Comparison of ENCODE assay signal across 21 cellular contexts in the genomic region with DNA sequence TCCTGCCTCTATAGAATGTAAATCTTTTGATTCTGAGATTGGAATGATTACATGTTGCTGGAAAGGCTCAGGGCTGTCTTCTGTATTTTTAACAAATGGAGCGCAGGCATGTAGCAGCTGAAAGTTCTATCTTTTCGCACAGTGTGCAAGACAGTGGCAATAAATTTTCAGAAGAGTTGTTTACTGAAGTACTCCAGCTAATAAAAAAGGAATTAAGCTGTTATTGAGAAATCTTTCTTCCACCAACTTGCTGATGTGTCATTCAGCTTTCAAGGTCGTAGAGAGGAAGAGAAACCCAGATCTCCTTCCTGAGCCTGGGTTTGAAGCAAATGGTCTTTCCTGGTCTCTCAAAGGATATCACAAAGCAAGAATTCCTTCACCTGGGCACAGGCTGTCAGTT.
DNase-seq lines count a peak whose midpoint lies in the region; ATAC-seq and TF ChIP-seq lines count a peak whose summit lies in the region.
"Had no signal": no experiment of that assay in that cellular context is flagged by ENCODE, and none has a peak within 500 bp of the region (broad histone marks: within the 10 kb centered on the region; RNA-seq: fewer than 3 reads in every experiment).

No MANE protein-coding gene starts in this region.

- H3K9me2 ChIP-seq in GM23338 (ENCODE audit: insufficient read depth): no peaks in the 10 kb centered on the region

- no peaks in the 10 kb centered on the region for H3K27me3 Mint-ChIP-seq in HFFc6 (ENCODE audit: insufficient read depth)
- H3K27me3 Mint-ChIP-seq in GM23338 (ENCODE audit: insufficient read depth, low read depth, poor library complexity): no peaks in the 10 kb centered on the region
- no peaks in the 10 kb centered on the region for H3K27me3 Mint-ChIP-seq in activated T-cell treated with anti-CD3 and anti-CD28 coated beads, Interleukin-2, amount 50 U/mL, for 24 hours
- H3K27me3 Mint-ChIP-seq in naive thymus-derived CD4-positive, alpha-beta T cell: no peaks in the 10 kb centered on the region
- H3K27me3 Mint-ChIP-seq: activated naive CD8-positive, alpha-beta T cell had no signal

- H3K36me3 Mint-ChIP-seq in HFFc6 (ENCODE audit: low read depth) (peaks cover 6% of the 10 kb centered on the region; the same call in 1 of the 2 replicates), GM23338 (ENCODE audit: low read depth) (no peaks in the 10 kb centered on the region)
- no peaks in the 10 kb centered on the region for H3K36me3 Mint-ChIP-seq in activated T-cell treated with anti-CD3 and anti-CD28 coated beads, Interleukin-2, amount 50 U/mL, for 24 hours (ENCODE audit: low read depth)
- no peaks in the 10 kb centered on the region for H3K36me3 Mint-ChIP-seq in naive thymus-derived CD4-positive, alpha-beta T cell
- H3K36me3 Mint-ChIP-seq: activated naive CD8-positive, alpha-beta T cell; stimulated activated effector memory CD8-positive, alpha-beta T cell treated with anti-CD3 and anti-CD28 coated beads, Interleukin-12 subunit alpha, Interleukin-12 subunit beta, amount 100 ng/mL, for 72 hours had no signal

- no peaks in the 10 kb centered on the region for H3K79me2 ChIP-seq in GM23338 (replicated peaks; ENCODE audit: insufficient read depth)
- H3K79me2 ChIP-seq: hepatocyte had no signal

- CTCF ChIA-PET in naive thymus-derived CD4-positive, alpha-beta T cell (lab: Charles Lee): no interaction called here

- no peaks in the 10 kb centered on the region for H3F3A ChIP-seq in GM23338 (replicated peaks; ENCODE audit: low read depth)

- H3K9me3 Mint-ChIP-seq in HFFc6 (no peaks in the 10 kb centered on the region), GM23338 (no peaks in the 10 kb centered on the region; the same call in 2 of the 3 replicates)
- no peaks in the 10 kb centered on the region for H3K9me3 Mint-ChIP-seq in activated T-cell treated with anti-CD3 and anti-CD28 coated beads, Interleukin-2, amount 50 U/mL, for 24 hours
- H3K9me3 Mint-ChIP-seq in naive thymus-derived CD4-positive, alpha-beta T cell: no peaks in the 10 kb centered on the region
- H3K9me3 Mint-ChIP-seq: activated T-cell treated with anti-CD3 and anti-CD28 coated beads, Interleukin-2, amount 50 U/mL, for 4 hours; stimulated activated effector memory CD8-positive, alpha-beta T cell treated with anti-CD3 and anti-CD28 coated beads, Interleukin-12 subunit alpha, Interleukin-12 subunit beta, amount 100 ng/mL, for 72 hours had no signal

- H3K27ac Mint-ChIP-seq in HFFc6 (peak overlapping the region; percentile 78), GM23338 (no peak overlapping the region)
- no peak overlapping the region for H3K27ac Mint-ChIP-seq in activated T-cell treated with anti-CD3 and anti-CD28 coated beads, Interleukin-2, amount 50 U/mL, for 24 hours
- H3K27ac Mint-ChIP-seq in naive thymus-derived CD4-positive, alpha-beta T cell: no peak overlapping the region
- H3K27ac Mint-ChIP-seq: activated naive CD8-positive, alpha-beta T cell; stimulated activated effector memory CD8-positive, alpha-beta T cell treated with anti-CD3 and anti-CD28 coated beads, Interleukin-12 subunit alpha, Interleukin-12 subunit beta, amount 100 ng/mL, for 72 hours had no signal

- POLR2A ChIA-PET in naive thymus-derived CD4-positive, alpha-beta T cell (lab: Charles Lee): no interaction called here

- no peak overlapping the region for H2AFZ ChIP-seq in GM23338
- H2AFZ ChIP-seq: hepatocyte had no signal

- TF ChIP-seq CTCF in HFFc6 (IDR thresholded peaks at IDR 0.05): no peak
- TF ChIP-seq CTCF in neutrophil (IDR thresholded peaks at IDR 0.05): no peak
- TF ChIP-seq CTCF in GM23338 (conservative IDR thresholded peaks at IDR 0.05; ENCODE audit: low read depth in 2 of 2): no peak

- no peaks in the 10 kb centered on the region for H3K27me3 ChIP-seq in neutrophil
- no peaks in the 10 kb centered on the region for H3K27me3 ChIP-seq in GM23338 (ENCODE audit: insufficient read depth)
- no peaks in the 10 kb centered on the region for H3K27me3 ChIP-seq in naive thymus-derived CD4-positive, alpha-beta T cell (ENCODE audit: control insufficient read depth in 2 of 2, insufficient read depth in 2 of 2, low read length in 2 of 2)
- H3K27me3 ChIP-seq: hepatocyte, tibial artery had no signal

- no peaks in the 10 kb centered on the region for H3K36me3 ChIP-seq in neutrophil
- H3K36me3 ChIP-seq in GM23338 (ENCODE audit: insufficient read depth): no peaks in the 10 kb centered on the region
- H3K36me3 ChIP-seq in naive thymus-derived CD4-positive, alpha-beta T cell (ENCODE audit: control insufficient read depth in 2 of 3, insufficient read depth in 3 of 3, low read length in 3 of 3): no peaks in the 10 kb centered on the region
- H3K36me3 ChIP-seq: tibial artery had no signal

- H3K4me1 ChIP-seq in neutrophil (ENCODE audit: control insufficient read depth in 1 of 2, insufficient read depth in 1 of 2, low read depth in 1 of 2, low read length in 1 of 2): peaks cover 25 to 31% of the 10 kb centered on the region in 2 experiments
- no peaks in the 10 kb centered on the region for H3K4me1 ChIP-seq in GM23338 (ENCODE audit: insufficient read depth)
- no peaks in the 10 kb centered on the region for H3K4me1 ChIP-seq in naive thymus-derived CD4-positive, alpha-beta T cell (ENCODE audit: control insufficient read depth in 2 of 2, insufficient read depth in 2 of 2, low read length in 2 of 2)
- H3K4me1 ChIP-seq: tibial artery had no signal

- no peak for ATAC-seq in GM23338
- no peak for ATAC-seq in naive thymus-derived CD4-positive, alpha-beta T cell
- ATAC-seq: activated T-cell treated with anti-CD3 and anti-CD28 coated beads, Interleukin-2, amount 50 U/mL, for 4 hours; esophagus mucosa; stimulated activated effector memory CD8-positive, alpha-beta T cell treated with anti-CD3 and anti-CD28 coated beads, Interleukin-12 subunit alpha, Interleukin-12 subunit beta, amount 100 ng/mL, for 72 hours had no signal

- H3K27ac ChIP-seq in neutrophil: peak overlapping the region; percentile 57
- no peak overlapping the region for H3K27ac ChIP-seq in GM23338 (ENCODE audit: low read depth)
- no peak overlapping the region for H3K27ac ChIP-seq in naive thymus-derived CD4-positive, alpha-beta T cell (ENCODE audit: low read depth, low read length)
- H3K27ac ChIP-seq: C4-2B, hepatocyte, SK-N-MC, tibial artery had no signal

- no peaks in the 10 kb centered on the region for H4K20me1 ChIP-seq in GM23338 (replicated peaks; ENCODE audit: insufficient read depth)

- no peaks in the 10 kb centered on the region for H3K9me3 ChIP-seq in neutrophil
- no peaks in the 10 kb centered on the region for H3K9me3 ChIP-seq in naive thymus-derived CD4-positive, alpha-beta T cell (ENCODE audit: control insufficient read depth in 2 of 3, low read length in 3 of 3)
- H3K9me3 ChIP-seq: tibial artery had no signal

- DNase-seq in AG20443 (ENCODE audit: low spot score): peak; percentile 24
- DNase-seq in HFFc6: peak; percentile 53
- DNase-seq in amniotic epithelial cell (ENCODE audit: low read depth): peak; percentile 75
- no peak for DNase-seq in GM23338 (ENCODE audit: low spot score)
- no peak for DNase-seq in activated T-cell treated with anti-CD3 and anti-CD28 coated beads, Interleukin-2, amount 50 U/mL, for 24 hours
- no peak for DNase-seq in naive thymus-derived CD4-positive, alpha-beta T cell
- DNase-seq in GM19238 (ENCODE audit: insufficient read length, low spot score): no peak
- DNase-seq: activated CD4-positive, alpha-beta T cell treated with anti-CD3 and anti-CD28 coated beads, Interleukin-2, amount 50 U/mL, for 4 hours; activated T-cell treated with anti-CD3 and anti-CD28 coated beads, Interleukin-2, amount 50 U/mL, for 4 hours; DMS53; kidney glomerular epithelial cell; nucleus accumbens; small intestine; tibial artery had no signal

- no peak overlapping the region for H3K4me2 ChIP-seq in GM23338
- H3K4me2 ChIP-seq: hepatocyte had no signal

- intact Hi-C loops in naive thymus-derived CD4-positive, alpha-beta T cell (cut with micrococcal nuclease): no loop called here

- H3K4me3 ChIP-seq in neutrophil (ENCODE audit: low read depth in 1 of 2, low read length in 1 of 2) (peak overlapping the region in 1 of 2 experiments; percentile 23), GM23338 (no peak overlapping the region)
- no peak overlapping the region for H3K4me3 ChIP-seq in naive thymus-derived CD4-positive, alpha-beta T cell (ENCODE audit: low read length)
- H3K4me3 ChIP-seq: hepatocyte, SK-N-MC, tibial artery had no signal

- H3K4me1 Mint-ChIP-seq in HFFc6 (ENCODE audit: low read depth) (peaks cover 47% of the 10 kb centered on the region), GM23338 (no peaks in the 10 kb centered on the region)
- H3K4me1 Mint-ChIP-seq in activated T-cell treated with anti-CD3 and anti-CD28 coated beads, Interleukin-2, amount 50 U/mL, for 24 hours (ENCODE audit: low read depth): no peaks in the 10 kb centered on the region
- H3K4me1 Mint-ChIP-seq in naive thymus-derived CD4-positive, alpha-beta T cell: peaks cover 0 to 2% (median 0%) of the 10 kb centered on the region in 7 donors
- H3K4me1 Mint-ChIP-seq: stimulated activated effector memory CD8-positive, alpha-beta T cell treated with anti-CD3 and anti-CD28 coated beads, Interleukin-12 subunit alpha, Interleukin-12 subunit beta, amount 100 ng/mL, for 72 hours had no signal

- H3K4me3 Mint-ChIP-seq in HFFc6: peak overlapping the region; percentile 69; the same call in 1 of the 2 replicates
- no peak overlapping the region for H3K4me3 Mint-ChIP-seq in GM23338
- H3K4me3 Mint-ChIP-seq in activated T-cell treated with anti-CD3 and anti-CD28 coated beads, Interleukin-2, amount 50 U/mL, for 24 hours: no peak overlapping the region
- no peak overlapping the region for H3K4me3 Mint-ChIP-seq in naive thymus-derived CD4-positive, alpha-beta T cell
- H3K4me3 Mint-ChIP-seq: activated naive CD8-positive, alpha-beta T cell; activated T-cell treated with anti-CD3 and anti-CD28 coated beads, Interleukin-2, amount 50 U/mL, for 4 hours; stimulated activated effector memory CD8-positive, alpha-beta T cell treated with anti-CD3 and anti-CD28 coated beads, Interleukin-12 subunit alpha, Interleukin-12 subunit beta, amount 100 ng/mL, for 72 hours had no signal

Comparison
In these comparisons a context has a peak if more than half of its experiments do, and no peak if none do; other contexts are left out.
1. DNase-seq: peak in AG20443 (single experiment), HFFc6 (single experiment) and amniotic epithelial cell (single experiment); none in GM23338 (single experiment), activated T-cell treated with anti-CD3 and anti-CD28 coated beads, Interleukin-2, amount 50 U/mL, for 24 hours (single experiment), naive thymus-derived CD4-positive, alpha-beta T cell (0 of 9) and GM19238 (single experiment).